11 cellular contexts compared by ENCODE assay signal in genomic region chr16:50247123-50247905, GRCh38. TPM values are rescaled to one million over a fixed set of nuclear protein-coding genes. Genes with fewer than 3 reads are reported as not detected.
A peak's percentile ranks its signal among the peaks of the same experiment; 100 is the strongest.
DNase-seq lines count a peak whose midpoint lies in the region; ATAC-seq and TF ChIP-seq lines count a peak whose summit lies in the region.
"Had no signal": no experiment of that assay in that cellular context is flagged by ENCODE, and none has a peak within 500 bp of the region (broad histone marks: within the 10 kb centered on the region; RNA-seq: fewer than 3 reads in every experiment).

No MANE protein-coding gene starts in this region.

- H3K4me3 Mint-ChIP-seq in GM23338 (peak overlapping the region; percentile 69), naive B cell (peak overlapping the region; percentile 65 to 90 (median 82)), osteocyte (ENCODE audit: unreplicated experiment) (no peak overlapping the region)
- H3K4me3 Mint-ChIP-seq in activated naive CD8-positive, alpha-beta T cell treated with anti-CD3 and anti-CD28 coated beads for 36 hours: peak overlapping the region; percentile 76

- H3K27me3 Mint-ChIP-seq in GM23338 (ENCODE audit: insufficient read depth, low read depth, poor library complexity) (peaks cover 22% of the 10 kb centered on the region), naive B cell (peaks cover 0 to 15% (median 0%) of the 10 kb centered on the region in 3 donors), osteocyte (ENCODE audit: unreplicated experiment) (peaks cover 10% of the 10 kb centered on the region)
- H3K27me3 Mint-ChIP-seq in activated naive CD8-positive, alpha-beta T cell treated with anti-CD3 and anti-CD28 coated beads for 36 hours: no peaks in the 10 kb centered on the region

- H3K4me1 Mint-ChIP-seq in GM23338 (peaks cover 26% of the 10 kb centered on the region), naive B cell (peaks cover 6 to 11% (median 9%) of the 10 kb centered on the region in 3 donors), osteocyte (ENCODE audit: unreplicated experiment) (peaks cover 34% of the 10 kb centered on the region)
- H3K4me1 Mint-ChIP-seq in activated naive CD8-positive, alpha-beta T cell treated with anti-CD3 and anti-CD28 coated beads for 36 hours: peaks cover 16% of the 10 kb centered on the region

- no peaks in the 10 kb centered on the region for H4K20me1 ChIP-seq in GM23338 (replicated peaks; ENCODE audit: insufficient read depth)

- ATAC-seq in GM23338: no peak
- no peak for ATAC-seq in naive B cell (ENCODE audit: low read depth in 2 of 2)
- no peak for ATAC-seq in GM18868 (IDR thresholded peaks at IDR 0.05; ENCODE audit: unreplicated experiment)
- ATAC-seq: left colon had no signal

- no peak for TF ChIP-seq CTCF in AG10803 (conservative IDR thresholded peaks at IDR 0.05; ENCODE audit: low read length)
- TF ChIP-seq CTCF in GM23338 (conservative IDR thresholded peaks at IDR 0.05; ENCODE audit: low read depth in 2 of 2): no peak
- no peak for TF ChIP-seq CTCF in ascending aorta (IDR thresholded peaks at IDR 0.05)
- TF ChIP-seq CTCF in osteocyte (IDR thresholded peaks at IDR 0.05): no peak

- peak overlapping the region; percentile 89 for H3K4me2 ChIP-seq in GM23338

- H3K27me3 ChIP-seq in GM23338 (ENCODE audit: insufficient read depth) (peaks cover 18% of the 10 kb centered on the region), ascending aorta (no peaks in the 10 kb centered on the region)

- peak overlapping the region; percentile 70 for H3K4me3 ChIP-seq in AG10803 (ENCODE audit: low read length)
- H3K4me3 ChIP-seq in GM23338: peak overlapping the region; percentile 80; the same call in 1 of the 2 replicates
- peak overlapping the region in 1 of 2 donors; percentile 77 for H3K4me3 ChIP-seq in ascending aorta

- no peaks in the 10 kb centered on the region; the same call in 2 of the 3 replicates for H3K36me3 Mint-ChIP-seq in GM23338 (ENCODE audit: low read depth)
- H3K36me3 Mint-ChIP-seq in activated naive CD8-positive, alpha-beta T cell treated with anti-CD3 and anti-CD28 coated beads for 36 hours: no peaks in the 10 kb centered on the region
- no peaks in the 10 kb centered on the region for H3K36me3 Mint-ChIP-seq in naive B cell
- no peaks in the 10 kb centered on the region for H3K36me3 Mint-ChIP-seq in osteocyte (ENCODE audit: unreplicated experiment)

- H2AFZ ChIP-seq in GM23338: peak overlapping the region; percentile 96; the same call in 1 of the 2 replicates

- no peak for DNase-seq in AG10803 (ENCODE audit: low read depth)
- no peak for DNase-seq in GM23338 (ENCODE audit: low spot score)
- DNase-seq in activated naive CD8-positive, alpha-beta T cell treated with anti-CD3 and anti-CD28 coated beads for 36 hours: no peak
- DNase-seq in naive B cell: no peak
- no peak for DNase-seq in ascending aorta (ENCODE audit: low spot score in 2 of 2)
- DNase-seq in dermis blood vessel endothelial cell: no peak
- DNase-seq in osteocyte (ENCODE audit: extremely low spot score, unreplicated experiment): no peak
- DNase-seq: NCI-H2029, RPMI8226 had no signal

- intact Hi-C loops in ascending aorta (cut with DNase I): loop anchor here (2.0 to 5.0 kb wide), 2 partner anchors 17 to 120 kb away; partner anchors contain the start of gene BRD7

- H3K27ac Mint-ChIP-seq in GM23338 (no peak overlapping the region), naive B cell (peak overlapping the region in 1 of 6 donors; percentile 90), osteocyte (ENCODE audit: unreplicated experiment) (no peak overlapping the region)
- no peak overlapping the region for H3K27ac Mint-ChIP-seq in activated naive CD8-positive, alpha-beta T cell treated with anti-CD3 and anti-CD28 coated beads for 36 hours

- H3K27ac ChIP-seq in GM23338 (ENCODE audit: low read depth): no peak overlapping the region
- H3K27ac ChIP-seq in ascending aorta: no peak overlapping the region

- H3K36me3 ChIP-seq in GM23338 (ENCODE audit: insufficient read depth) (no peaks in the 10 kb centered on the region), ascending aorta (no peaks in the 10 kb centered on the region)

- H3K9me3 Mint-ChIP-seq in GM23338 (no peaks in the 10 kb centered on the region), naive B cell (no peaks in the 10 kb centered on the region), osteocyte (ENCODE audit: unreplicated experiment) (no peaks in the 10 kb centered on the region)
- H3K9me3 Mint-ChIP-seq in activated naive CD8-positive, alpha-beta T cell treated with anti-CD3 and anti-CD28 coated beads for 36 hours: no peaks in the 10 kb centered on the region

- no peaks in the 10 kb centered on the region for H3K9me2 ChIP-seq in GM23338 (ENCODE audit: insufficient read depth)

- H3K79me2 ChIP-seq in GM23338 (replicated peaks; ENCODE audit: insufficient read depth): no peaks in the 10 kb centered on the region

- no peaks in the 10 kb centered on the region for H3K9me3 ChIP-seq in ascending aorta

- H3K4me1 ChIP-seq in GM23338 (ENCODE audit: insufficient read depth): peaks cover 24% of the 10 kb centered on the region
- peaks cover 10 to 21% of the 10 kb centered on the region in 2 donors for H3K4me1 ChIP-seq in ascending aorta

- 0 out of 2 replicates have a peak, but pooled peaks cover 11% of the 10 kb centered on the region for H3F3A ChIP-seq in GM23338 (replicated peaks; ENCODE audit: low read depth)

TF ChIP-seq in GM23338, 12 proteins besides CTCF, POLR2A, EP300 and RAD21 (continues in another document):
- no peak for TF ChIP-seq EZH2 (IDR thresholded peaks at IDR 0.05; ENCODE audit: low read depth, unreplicated experiment)
- no peak for TF ChIP-seq ETS1 (IDR thresholded peaks at IDR 0.05)
- TF ChIP-seq JUNB (IDR thresholded peaks at IDR 0.05; ENCODE audit: unreplicated experiment): no peak
- TF ChIP-seq ZNF114 (CRISPR knock-in tag; IDR thresholded peaks at IDR 0.05): no peak
- no peak for TF ChIP-seq EZH2phosphoT487 (IDR thresholded peaks at IDR 0.05; ENCODE audit: unreplicated experiment)

RNA-seq across cellular contexts. Expression of gene ADCY7, which starts 19.0 kb away (rescaled TPM):
- total RNA-seq in GM23338 (2014; rRNA removed; shearing (Covaris generic)): 10.5 and 10.8 TPM in 2 replicates
- polyA plus RNA-seq in GM23338 (2016; fragmentation: Nextera tagmentation; extraction: Ambion mirVana) (2.4 and 2.5 TPM in 2 replicates), naive B cell (ENCODE audit: low read depth in 6 of 6) (10 to 100 TPM; 23.0 to 42.8 (median 35.9) TPM)
- total RNA-seq in activated naive CD8-positive, alpha-beta T cell treated with anti-CD3 and anti-CD28 coated beads for 36 hours: 10 to 100 TPM; 72.3 to 73.1 TPM
- total RNA-seq in ascending aorta (8.2 TPM), dermis blood vessel endothelial cell (4.4 and 5.1 TPM in 2 replicates), osteocyte (4.6 TPM in 2 replicates)
